Comparison of ENCODE assay signal across 8 cellular contexts in genomic region chrX:46575991-46576392, GRCh38. TPM values are rescaled to one million over a fixed set of nuclear protein-coding genes. Genes with fewer than 3 reads are reported as not detected.
DNase-seq lines count a peak whose midpoint lies in the region; ATAC-seq and TF ChIP-seq lines count a peak whose summit lies in the region.

No MANE protein-coding gene starts in this region.

- H3K79me2 ChIP-seq in hepatocyte, result no peaks in the 10 kb centered on the region

- no peak overlapping the region for H3K4me3 ChIP-seq in hepatocyte
- H3K4me3 ChIP-seq in subcutaneous abdominal adipose tissue (ENCODE audit: low read depth in 1 of 5, low read length in 5 of 5), result peak overlapping the region; percentile 56 to 76 (median 65)

- peak overlapping the region; percentile 91 for H3K4me2 ChIP-seq in hepatocyte

- peaks cover 31% of the 10 kb centered on the region for H3K36me3 Mint-ChIP-seq in activated CD4-positive, alpha-beta T cell treated with anti-CD3 and anti-CD28 coated beads, Interleukin-2, amount 10 ng/mL, durations not matched to agents 7 days and 5 days (ENCODE audit: low read depth)
- H3K36me3 Mint-ChIP-seq in activated B cell treated with CpG ODN at 0.5 μM for 24 hours (ENCODE audit: low read depth), result peaks cover 30% of the 10 kb centered on the region

- no peak for ATAC-seq in activated B cell treated with CpG ODN at 0.5 μM for 24 hours (ENCODE audit: low read depth)
- ATAC-seq in HG03108 (IDR thresholded peaks at IDR 0.05; ENCODE audit: unreplicated experiment), result no peak
- ATAC-seq in GM21825 (IDR thresholded peaks at IDR 0.05; ENCODE audit: unreplicated experiment), result no peak

- no peaks in the 10 kb centered on the region for H4K20me1 ChIP-seq in hepatocyte (ENCODE audit: insufficient read depth, poor library complexity, severe bottlenecking)

- intact Hi-C loops in activated B cell treated with CpG ODN at 0.5 μM for 24 hours (cut with micrococcal nuclease), result no loop called here

- H3K27ac ChIP-seq in hepatocyte (no peak overlapping the region), subcutaneous abdominal adipose tissue (ENCODE audit: low read depth, low read length) (peak overlapping the region; percentile 15)

- peaks cover 46% of the 10 kb centered on the region for H3K4me1 Mint-ChIP-seq in activated CD4-positive, alpha-beta T cell treated with anti-CD3 and anti-CD28 coated beads, Interleukin-2, amount 10 ng/mL, durations not matched to agents 7 days and 5 days
- H3K4me1 Mint-ChIP-seq in activated B cell treated with CpG ODN at 0.5 μM for 24 hours, result peaks cover 51% of the 10 kb centered on the region

- H3K4me1 ChIP-seq in hepatocyte (ENCODE audit: insufficient read depth), result no peaks in the 10 kb centered on the region
- H3K4me1 ChIP-seq in subcutaneous abdominal adipose tissue (ENCODE audit: control insufficient read depth in 5 of 5, insufficient read depth in 5 of 5, low read length in 5 of 5), result peaks cover 0 to 50% (median 36%) of the 10 kb centered on the region in 5 donors

- CTCF ChIA-PET in activated CD4-positive, alpha-beta T cell treated with anti-CD3 and anti-CD28 coated beads, Interleukin-2, amount 10 ng/mL, durations not matched to agents 7 days and 5 days (lab: Charles Lee), result interaction anchor here (0.5 kb wide), 1 partner anchor 986 kb away, joined by 3 read pairs; no protein-coding TSS in a partner anchor
- CTCF ChIA-PET in activated B cell treated with CpG ODN at 0.5 μM for 24 hours (lab: Charles Lee), result no interaction called here

- POLR2A ChIA-PET in activated CD4-positive, alpha-beta T cell treated with anti-CD3 and anti-CD28 coated beads, Interleukin-2, amount 10 ng/mL, durations not matched to agents 7 days and 5 days (lab: Charles Lee), result no interaction called here
- POLR2A ChIA-PET in activated B cell treated with CpG ODN at 0.5 μM for 24 hours (lab: Charles Lee), result interaction anchor here (0.7 kb wide), 1 partner anchor 14 kb away, joined by 4 read pairs; no protein-coding TSS in a partner anchor

- H3K9me2 ChIP-seq in hepatocyte (replicated peaks; ENCODE audit: insufficient read depth), result no peaks in the 10 kb centered on the region

- TF ChIP-seq CTCF in activated B cell treated with CpG ODN at 0.5 μM for 24 hours (IDR thresholded peaks at IDR 0.05) (no peak), hepatocyte (IDR thresholded peaks at IDR 0.05; ENCODE audit: poor library complexity) (no peak)

- H3K9ac ChIP-seq in subcutaneous abdominal adipose tissue (ENCODE audit: low read length in 5 of 5), result peak overlapping the region in 2 of 5 donors; percentile 14 to 16

- no peaks in the 10 kb centered on the region for H3K9me3 Mint-ChIP-seq in activated CD4-positive, alpha-beta T cell treated with anti-CD3 and anti-CD28 coated beads, Interleukin-2, amount 10 ng/mL, durations not matched to agents 7 days and 5 days
- H3K9me3 Mint-ChIP-seq in activated B cell treated with CpG ODN at 0.5 μM for 24 hours, result no peaks in the 10 kb centered on the region

- peak overlapping the region; percentile 81 for H3K4me3 Mint-ChIP-seq in activated CD4-positive, alpha-beta T cell treated with anti-CD3 and anti-CD28 coated beads, Interleukin-2, amount 10 ng/mL, durations not matched to agents 7 days and 5 days
- H3K4me3 Mint-ChIP-seq in activated B cell treated with CpG ODN at 0.5 μM for 24 hours, result peak overlapping the region; percentile 81

- H3K27me3 Mint-ChIP-seq in activated CD4-positive, alpha-beta T cell treated with anti-CD3 and anti-CD28 coated beads, Interleukin-2, amount 10 ng/mL, durations not matched to agents 7 days and 5 days, result no peaks in the 10 kb centered on the region
- no peaks in the 10 kb centered on the region for H3K27me3 Mint-ChIP-seq in activated B cell treated with CpG ODN at 0.5 μM for 24 hours

- no peak for DNase-seq in activated CD4-positive, alpha-beta T cell treated with anti-CD3 and anti-CD28 coated beads, Interleukin-2, amount 10 ng/mL, durations not matched to agents 7 days and 5 days
- no peak for DNase-seq in activated CD4-positive, alpha-beta T cell treated with anti-CD3 and anti-CD28 coated beads, Interleukin-2, amount 50 U/mL, for 48 hours
- DNase-seq in activated B cell treated with CpG ODN at 0.5 μM for 24 hours, result no peak
- no peak for DNase-seq in hepatocyte (ENCODE audit: low spot score)
- no peak for DNase-seq in ecto neural progenitor cell (ENCODE audit: low spot score)

- WGBS in hepatocyte (ENCODE audit: low lambda C conversion rate, missing lambda C conversion rate), result 25% methylated on average over 5 of the region's 6 CpGs

- H3K9me3 ChIP-seq in hepatocyte (ENCODE audit: low read depth) (no peaks in the 10 kb centered on the region), subcutaneous abdominal adipose tissue (ENCODE audit: control insufficient read depth in 5 of 5, low read length in 5 of 5) (peaks cover 0 to 3% (median 0%) of the 10 kb centered on the region in 5 donors)

- H3K36me3 ChIP-seq in hepatocyte (replicated peaks; ENCODE audit: insufficient read depth, low read depth), result no peaks in the 10 kb centered on the region
- no peaks in the 10 kb centered on the region for H3K36me3 ChIP-seq in subcutaneous abdominal adipose tissue (ENCODE audit: control insufficient read depth in 5 of 5, insufficient read depth in 5 of 5, low read length in 5 of 5)

- H2AFZ ChIP-seq in hepatocyte, result no peak overlapping the region

- peaks cover 3% of the 10 kb centered on the region for H3K27me3 ChIP-seq in hepatocyte
- H3K27me3 ChIP-seq in subcutaneous abdominal adipose tissue (ENCODE audit: control insufficient read depth in 5 of 5, insufficient read depth in 4 of 5, low read length in 5 of 5), result peaks cover 0 to 12% (median 6%) of the 10 kb centered on the region in 5 donors

- H3K27ac Mint-ChIP-seq in activated CD4-positive, alpha-beta T cell treated with anti-CD3 and anti-CD28 coated beads, Interleukin-2, amount 10 ng/mL, durations not matched to agents 7 days and 5 days, result peak overlapping the region; percentile 0
- H3K27ac Mint-ChIP-seq in activated B cell treated with CpG ODN at 0.5 μM for 24 hours, result no peak overlapping the region

RNA-seq across cellular contexts. Expression of gene CHST7, which starts 2.4 kb away (rescaled TPM):
- 1 to 10 TPM; 8.4 to 9.9 TPM for total RNA-seq in activated CD4-positive, alpha-beta T cell treated with anti-CD3 and anti-CD28 coated beads, Interleukin-2, amount 10 ng/mL, durations not matched to agents 7 days and 5 days
- total RNA-seq in activated B cell treated with CpG ODN at 0.5 μM for 24 hours (6.3 and 7.5 TPM in 2 replicates), hepatocyte (5.5 and 5.6 TPM in 2 replicates)
- polyA plus RNA-seq in hepatocyte, result 2.3 and 7.8 TPM in 2 replicates

RNA-seq across cellular contexts. Expression of gene ZNF674, which starts 30.8 kb away (rescaled TPM):
- total RNA-seq in activated CD4-positive, alpha-beta T cell treated with anti-CD3 and anti-CD28 coated beads, Interleukin-2, amount 10 ng/mL, durations not matched to agents 7 days and 5 days, result 1 to 10 TPM; 5.3 to 5.4 TPM
- total RNA-seq in activated B cell treated with CpG ODN at 0.5 μM for 24 hours (1.6 and 2.3 TPM in 2 replicates), hepatocyte (3.3 and 4.8 TPM in 2 replicates)
- 2.2 and 2.5 TPM in 2 replicates for polyA plus RNA-seq in hepatocyte
